In genomic region chr2:16113568-16114549, GRCh38 we compare ENCODE assay signal across 1 cellular context.
TF ChIP-seq lines count a peak whose summit lies in the region.

No MANE protein-coding gene starts in this region.

TF ChIP-seq in HepG2, 621 proteins besides CTCF, POLR2A, EP300 and RAD21 (continued from another document):
- TF ChIP-seq FOXP1 (IDR thresholded peaks at IDR 0.05) = 0 out of 2 replicates have a peak, but pooled peaks have one; percentile 44
- TF ChIP-seq FOXP1 (CRISPR knock-in tag; IDR thresholded peaks at IDR 0.05) = no peak
- TF ChIP-seq BHLHE40 (IDR thresholded peaks at IDR 0.05; ENCODE audit: low read length) = no peak
- TF ChIP-seq EZH2 (conservative IDR thresholded peaks at IDR 0.05; ENCODE audit: low read depth, low read length) = no peak
- TF ChIP-seq REPIN1 (CRISPR knock-in tag; IDR thresholded peaks at IDR 0.05; ENCODE audit: borderline replicate concordance, low read depth) = no peak
- no peak for TF ChIP-seq ZNF572 (CRISPR knock-in tag; IDR thresholded peaks at IDR 0.05)
- TF ChIP-seq ZNF691 (CRISPR knock-in tag; IDR thresholded peaks at IDR 0.05; ENCODE audit: borderline replicate concordance, low read depth) = no peak
- no peak for TF ChIP-seq ZNF672 (CRISPR knock-in tag; IDR thresholded peaks at IDR 0.05)
- no peak for TF ChIP-seq ZNF800 (CRISPR knock-in tag; IDR thresholded peaks at IDR 0.05)
- no peak for TF ChIP-seq AHDC1 (CRISPR knock-in tag; IDR thresholded peaks at IDR 0.05; ENCODE audit: borderline replicate concordance)
- TF ChIP-seq ZNF646 (CRISPR knock-in tag; IDR thresholded peaks at IDR 0.05) = peak; percentile 82
